ENCODE assay signal across 10 cellular contexts in the genomic region with DNA sequence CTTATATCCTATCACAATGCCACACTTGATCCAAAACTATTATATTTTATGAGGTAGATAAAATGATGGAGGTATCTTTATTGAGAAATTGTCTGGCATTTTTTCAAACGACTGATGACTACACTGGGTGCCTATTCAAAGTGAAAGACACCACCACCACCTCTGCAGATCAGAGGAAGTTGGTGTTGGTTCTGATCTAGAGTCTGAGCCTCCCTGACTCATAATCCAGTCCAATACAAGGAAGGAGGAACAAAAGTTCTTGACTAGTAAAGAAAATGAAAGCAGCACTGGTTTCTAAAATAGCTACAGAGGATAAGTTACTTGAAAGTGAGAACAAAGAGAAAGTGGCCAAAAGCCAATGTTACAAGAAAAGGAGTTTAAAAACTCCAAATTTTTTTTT.
DNase-seq lines count a peak whose midpoint lies in the region; ATAC-seq and TF ChIP-seq lines count a peak whose summit lies in the region.
"Had no signal": no experiment of that assay in that cellular context is flagged by ENCODE, and none has a peak within 500 bp of the region (broad histone marks: within the 10 kb centered on the region; RNA-seq: fewer than 3 reads in every experiment).

No MANE protein-coding gene starts in this region.

- TF ChIP-seq CTCF in GM12864 (IDR thresholded peaks at IDR 0.05; ENCODE audit: low read depth, low read length, missing control alignments) (no peak), MCF 10A (IDR thresholded peaks at IDR 0.05; ENCODE audit: unreplicated experiment) (no peak), glutamatergic neuron (IDR thresholded peaks at IDR 0.05; ENCODE audit: partially characterized antibody, unreplicated experiment) (no peak)

- ATAC-seq in GM19467 (IDR thresholded peaks at IDR 0.05; ENCODE audit: unreplicated experiment) (peak; percentile 83), HG03135 (IDR thresholded peaks at IDR 0.05; ENCODE audit: unreplicated experiment) (peak; percentile 90)

- no peak overlapping the region for H3K4me3 ChIP-seq in GM12864 (ENCODE audit: low read depth, low read length)
- H3K4me3 ChIP-seq: tibial artery had no signal

- peaks cover 4% of the 10 kb centered on the region for H3K9me3 Mint-ChIP-seq in activated naive CD4-positive, alpha-beta T cell treated with anti-CD3 and anti-CD28 coated beads for 36 hours
- H3K9me3 Mint-ChIP-seq in MCF 10A (ENCODE audit: unreplicated experiment) = no peaks in the 10 kb centered on the region
- peaks cover 3% of the 10 kb centered on the region for H3K9me3 Mint-ChIP-seq in glutamatergic neuron (ENCODE audit: unreplicated experiment)
- H3K9me3 Mint-ChIP-seq: HFFc6 had no signal

- POLR2A ChIA-PET in MCF 10A (lab: Yijun Ruan, JAX) = interaction anchor here (0.9 to 2.1 kb wide), 2 partner anchors 11 to 16 kb away, joined by 3 to 4 read pairs; no protein-coding TSS in a partner anchor

- H3K27me3 Mint-ChIP-seq in activated naive CD4-positive, alpha-beta T cell treated with anti-CD3 and anti-CD28 coated beads for 36 hours (ENCODE audit: low read depth) = no peaks in the 10 kb centered on the region
- no peaks in the 10 kb centered on the region for H3K27me3 Mint-ChIP-seq in MCF 10A (ENCODE audit: insufficient read depth, unreplicated experiment)
- no peaks in the 10 kb centered on the region for H3K27me3 Mint-ChIP-seq in glutamatergic neuron (ENCODE audit: unreplicated experiment)

- peaks cover 27% of the 10 kb centered on the region for H3K36me3 Mint-ChIP-seq in activated naive CD4-positive, alpha-beta T cell treated with anti-CD3 and anti-CD28 coated beads for 36 hours (ENCODE audit: low read depth)
- no peaks in the 10 kb centered on the region for H3K36me3 Mint-ChIP-seq in MCF 10A (ENCODE audit: insufficient read depth, unreplicated experiment)
- H3K36me3 Mint-ChIP-seq in glutamatergic neuron (ENCODE audit: unreplicated experiment) = peaks cover 15% of the 10 kb centered on the region

- CTCF ChIA-PET in activated naive CD4-positive, alpha-beta T cell treated with anti-CD3 and anti-CD28 coated beads for 36 hours (lab: Charles Lee) = interaction anchor here (0.6 to 0.7 kb wide), 2 partner anchors 15 to 99 kb away, joined by 3 read pairs; no protein-coding TSS in a partner anchor
- CTCF ChIA-PET in MCF 10A (lab: Yijun Ruan, JAX) = interaction anchor here (0.7 kb wide), 1 partner anchor 52 kb away, joined by 3 read pairs; no protein-coding TSS in a partner anchor

- H3K4me1 Mint-ChIP-seq in activated naive CD4-positive, alpha-beta T cell treated with anti-CD3 and anti-CD28 coated beads for 36 hours (ENCODE audit: low read depth) = peaks cover 49% of the 10 kb centered on the region
- H3K4me1 Mint-ChIP-seq in MCF 10A (ENCODE audit: insufficient read depth, unreplicated experiment) (peaks cover 9% of the 10 kb centered on the region), glutamatergic neuron (ENCODE audit: low read depth, unreplicated experiment) (no peaks in the 10 kb centered on the region)

- intact Hi-C loops in activated naive CD4-positive, alpha-beta T cell treated with anti-CD3 and anti-CD28 coated beads for 36 hours (cut with micrococcal nuclease) = loop anchor here (1.0 to 10.0 kb wide), 12 partner anchors 12 to 1599 kb away; a partner anchor contains a TSS
- intact Hi-C loops in MCF 10A (cut with micrococcal nuclease) = no loop called here

- DNase-seq in GM12864 (ENCODE audit: low read depth) (peak; percentile 75), epidermal melanocyte (ENCODE audit: insufficient read length, low spot score) (no peak), MCF 10A (ENCODE audit: unreplicated experiment) (no peak), glutamatergic neuron (no peak), NCI-H524 (lab: John Stamatoyannopoulos, UW) (no peak)
- DNase-seq in activated naive CD4-positive, alpha-beta T cell treated with anti-CD3 and anti-CD28 coated beads for 36 hours = peak; percentile 75
- DNase-seq: HFFc6, tibial artery had no signal

- BruUV-seq in MCF 10A (replicated peaks; lab: Mats Ljungman, UMichigan) = no TSS peak

- no peak overlapping the region for H3K4me3 Mint-ChIP-seq in activated naive CD4-positive, alpha-beta T cell treated with anti-CD3 and anti-CD28 coated beads for 36 hours
- H3K4me3 Mint-ChIP-seq in MCF 10A (ENCODE audit: unreplicated experiment) = no peak overlapping the region
- no peak overlapping the region for H3K4me3 Mint-ChIP-seq in glutamatergic neuron (ENCODE audit: unreplicated experiment)
- H3K4me3 Mint-ChIP-seq: HFFc6 had no signal

- H3K27ac Mint-ChIP-seq in activated naive CD4-positive, alpha-beta T cell treated with anti-CD3 and anti-CD28 coated beads for 36 hours = peak overlapping the region; percentile 56
- H3K27ac Mint-ChIP-seq in MCF 10A (ENCODE audit: low read depth, unreplicated experiment) (no peak overlapping the region), glutamatergic neuron (ENCODE audit: unreplicated experiment) (no peak overlapping the region)
- H3K27ac Mint-ChIP-seq: HFFc6 had no signal

Comparison
In these comparisons a context has a peak if more than half of its experiments do, and no peak if none do; other contexts are left out.
1. DNase-seq: peak in GM12864 (single experiment) and activated naive CD4-positive, alpha-beta T cell treated with anti-CD3 and anti-CD28 coated beads for 36 hours (single experiment); none in epidermal melanocyte (single experiment), MCF 10A (single experiment), glutamatergic neuron (single experiment) and NCI-H524 (0 of 2).